In genomic region chr3:196235452-196236122, GRCh38 we compare ENCODE assay signal across 1 cellular context.
TF ChIP-seq lines count a peak whose summit lies in the region.

No MANE protein-coding gene starts in this region.

TF ChIP-seq in K562, 482 proteins besides CTCF, POLR2A, EP300 and RAD21:
- no peak for TF ChIP-seq FOXP1 (CRISPR knock-in tag; IDR thresholded peaks at IDR 0.05)
- TF ChIP-seq SUPT5H (IDR thresholded peaks at IDR 0.05): 0 out of 2 replicates have a peak, but pooled peaks have one; percentile 19
TF ChIP-seq in K562: peak in this region for 1.
